In genomic region chr6:158312165-158312564, GRCh38 we compare ENCODE assay signal across 7 cellular contexts. TPM values are rescaled to one million over a fixed set of nuclear protein-coding genes. Genes with fewer than 3 reads are reported as not detected.
DNase-seq lines count a peak whose midpoint lies in the region; ATAC-seq and TF ChIP-seq lines count a peak whose summit lies in the region.

Gene TULP4, plus strand, starts transcription at chr6:158312465. Its CDS starts 1,552 bp downstream, at chr6:158314017.

- peaks cover 4% of the 10 kb centered on the region; the same call in 1 of the 2 replicates for H3K9me3 ChIP-seq in MG63
- H3K9me3 ChIP-seq in left lung, result peaks cover 0 to 7% of the 10 kb centered on the region in 2 donors

- H3K27ac Mint-ChIP-seq in MCF 10A (ENCODE audit: low read depth, unreplicated experiment), result peak within 1 kb of the TSS; percentile 84

- intact Hi-C loops in MCF 10A (cut with micrococcal nuclease) (no loop called here), left lung (cut with DNase I) (no loop called here)

- peaks cover 37% of the 10 kb centered on the region for H3K36me3 Mint-ChIP-seq in MCF 10A (ENCODE audit: insufficient read depth, unreplicated experiment)

- no peak for DNase-seq in MG63
- no peak for DNase-seq in MCF 10A (ENCODE audit: unreplicated experiment)
- no peak for DNase-seq in left lung
- DNase-seq in substantia nigra (lab: John Stamatoyannopoulos, UW), result no peak
- no peak for DNase-seq in NCI-H526 (lab: John Stamatoyannopoulos, UW)
- DNase-seq in ACHN, result no peak
- DNase-seq in NCI-H146 treated with DMSO at 0.1 percent for 48 hours (lab: John Stamatoyannopoulos, UW; ENCODE audit: unreplicated experiment), result no peak

- peaks cover 0 to 6% of the 10 kb centered on the region in 2 donors for H3K4me1 ChIP-seq in left lung

- TSS peak; percentile 50 for BruUV-seq in MCF 10A (replicated peaks; lab: Mats Ljungman, UMichigan)

- ATAC-seq in left lung, result no peak

- H3K27me3 ChIP-seq in MG63 (no peaks in the 10 kb centered on the region), left lung (no peaks in the 10 kb centered on the region)

- peaks cover 8% of the 10 kb centered on the region for H3K9me3 Mint-ChIP-seq in MCF 10A (ENCODE audit: unreplicated experiment)

- H3K4me3 Mint-ChIP-seq in MCF 10A (ENCODE audit: unreplicated experiment), result peak within 1 kb of the TSS; percentile 53

- no peak within 1 kb of the TSS for H3K27ac ChIP-seq in left lung
- peak within 1 kb of the TSS; percentile 69 for H3K27ac ChIP-seq in substantia nigra (ENCODE audit: low read depth, low read length, poor library complexity, severe bottlenecking)

- no peak within 1 kb of the TSS for H3K4me3 ChIP-seq in MG63
- no peak within 1 kb of the TSS for H3K4me3 ChIP-seq in left lung

- peaks cover 7% of the 10 kb centered on the region for H3K36me3 ChIP-seq in MG63
- peaks cover 0 to 28% of the 10 kb centered on the region in 2 donors for H3K36me3 ChIP-seq in left lung

- H3K27me3 Mint-ChIP-seq in MCF 10A (ENCODE audit: insufficient read depth, unreplicated experiment), result no peaks in the 10 kb centered on the region

- TF ChIP-seq CTCF in MCF 10A (IDR thresholded peaks at IDR 0.05; ENCODE audit: unreplicated experiment), result no peak
- TF ChIP-seq CTCF in left lung (IDR thresholded peaks at IDR 0.05), result no peak

- peaks cover 38% of the 10 kb centered on the region for H3K4me1 Mint-ChIP-seq in MCF 10A (ENCODE audit: insufficient read depth, unreplicated experiment)

- CTCF ChIA-PET in MCF 10A (lab: Yijun Ruan, JAX), result no interaction called here

- in situ Hi-C loops in ACHN (cut with HindIII; ENCODE audit: low pct_ligation_motif_present, low pct_unique_long_range_greater_than_20kb, low sequenced_read_pairs), result no loop called here

- POLR2A ChIA-PET in MCF 10A (lab: Yijun Ruan, JAX), result interaction anchor here (1.3 to 2.2 kb wide), 5 partner anchors 10 to 100 kb away, joined by 3 to 11 read pairs (median 7); no protein-coding TSS in a partner anchor

RNA-seq across cellular contexts. Expression of gene TULP4, which starts in this region (rescaled TPM):
- 10.4 and 19.1 TPM in 2 replicates for total RNA-seq in MG63 (2014; rRNA removed; shearing (Covaris generic); ENCODE audit: low replicate concordance)
- total RNA-seq in MCF 10A (2022) (64.2 and 71.8 TPM in 2 replicates), left lung (10 to 100 TPM; 69.7 to 86.8 TPM)
